8 cellular contexts compared by ENCODE assay signal in genomic region chr20:2663364-2663886, GRCh38. TPM values are rescaled to one million over a fixed set of nuclear protein-coding genes. Genes with fewer than 3 reads are reported as not detected.
A peak's percentile ranks its signal among the peaks of the same experiment; 100 is the strongest.
DNase-seq lines count a peak whose midpoint lies in the region; TF ChIP-seq lines count a peak whose summit lies in the region.

No MANE protein-coding gene starts in this region.

- H3K79me2 ChIP-seq in hepatocyte, result peaks cover 21% of the 10 kb centered on the region

- H3K4me3 ChIP-seq in HFF-Myc (replicated peaks; ENCODE audit: low read depth, low read length) (peak overlapping the region; percentile 100), hepatocyte (peak overlapping the region; percentile 46), spleen (peak overlapping the region; percentile 81 to 100 (median 93))

- peak overlapping the region; percentile 94 for H3K27ac Mint-ChIP-seq in activated CD4-positive, alpha-beta memory T cell treated with anti-CD3 and anti-CD28 coated beads for 36 hours

- H2AFZ ChIP-seq in hepatocyte, result peak overlapping the region; percentile 21

- DNase-seq in HFF-Myc (ENCODE audit: extremely low read depth, low read depth), result no peak
- DNase-seq in activated CD4-positive, alpha-beta memory T cell treated with anti-CD3 and anti-CD28 coated beads for 36 hours, result no peak
- DNase-seq in hepatocyte (ENCODE audit: low spot score), result no peak
- DNase-seq in spleen, result no peak
- no peak for DNase-seq in superior temporal gyrus (ENCODE audit: extremely low spot score)
- no peak for DNase-seq in GM10266 (ENCODE audit: extremely low spot score)
- no peak for DNase-seq in T1000 (lab: John Stamatoyannopoulos, UW)
- DNase-seq in SIG-M5 treated with dmso at 0.1 percent for 504 hours (lab: John Stamatoyannopoulos, UW; ENCODE audit: unreplicated experiment), result no peak

- no peaks in the 10 kb centered on the region for H3K27me3 ChIP-seq in hepatocyte
- H3K27me3 ChIP-seq in spleen (replicated peaks in 1 of 7), result no peaks in the 10 kb centered on the region

- POLR2A ChIA-PET in activated CD4-positive, alpha-beta memory T cell treated with anti-CD3 and anti-CD28 coated beads for 36 hours (lab: Charles Lee), result interaction anchor here (1.0 to 4.4 kb wide), 3 partner anchors 10 to 25 kb away, joined by 3 to 68 read pairs (median 6); partner anchors contain the start of gene NOP56

- H4K20me1 ChIP-seq in hepatocyte (ENCODE audit: insufficient read depth, poor library complexity, severe bottlenecking), result no peaks in the 10 kb centered on the region

- H3K4me2 ChIP-seq in hepatocyte, result peak overlapping the region; percentile 77

- no peaks in the 10 kb centered on the region for H3K36me3 ChIP-seq in hepatocyte (replicated peaks; ENCODE audit: insufficient read depth, low read depth)
- peaks cover 0 to 49% (median 41%) of the 10 kb centered on the region in 6 donors for H3K36me3 ChIP-seq in spleen

- TF ChIP-seq CTCF in HFF-Myc (IDR thresholded peaks at IDR 0.05; ENCODE audit: low read depth, low read length, missing control alignments), result no peak
- TF ChIP-seq CTCF in hepatocyte (IDR thresholded peaks at IDR 0.05; ENCODE audit: poor library complexity), result no peak
- no peak for TF ChIP-seq CTCF in spleen (IDR thresholded peaks at IDR 0.05 in 8 of 11, conservative IDR thresholded peaks at IDR 0.05 in 3 of 11)
- TF ChIP-seq CTCF in GM10266 (IDR thresholded peaks at IDR 0.05; ENCODE audit: control insufficient read depth, insufficient read depth, low read depth, missing control alignments), result no peak

- TF ChIP-seq POLR2A in spleen (IDR thresholded peaks at IDR 0.05), result no peak

- WGBS in hepatocyte (ENCODE audit: low lambda C conversion rate, missing lambda C conversion rate), result 17% methylated on average over 11 of the region's 13 CpGs
- WGBS in spleen, 5 donors, result 7 to 10% (median 8%) methylated on average over 13 of the region's 13 CpGs

- no peaks in the 10 kb centered on the region for H3K27me3 Mint-ChIP-seq in activated CD4-positive, alpha-beta memory T cell treated with anti-CD3 and anti-CD28 coated beads for 36 hours

- intact Hi-C loops in activated CD4-positive, alpha-beta memory T cell treated with anti-CD3 and anti-CD28 coated beads for 36 hours (cut with micrococcal nuclease), result no loop called here
- intact Hi-C loops in spleen (cut with DNase I; ENCODE audit: low total_unique reads), result no loop called here

- CTCF ChIA-PET in activated CD4-positive, alpha-beta memory T cell treated with anti-CD3 and anti-CD28 coated beads for 36 hours (lab: Charles Lee), result interaction anchor here (0.6 to 1.3 kb wide), 2 partner anchors 141 to 338 kb away, joined by 3 to 5 read pairs; no protein-coding TSS in a partner anchor

- peaks cover 29% of the 10 kb centered on the region for H3K36me3 Mint-ChIP-seq in activated CD4-positive, alpha-beta memory T cell treated with anti-CD3 and anti-CD28 coated beads for 36 hours

- peaks cover 27% of the 10 kb centered on the region for H3K4me1 Mint-ChIP-seq in activated CD4-positive, alpha-beta memory T cell treated with anti-CD3 and anti-CD28 coated beads for 36 hours (ENCODE audit: low read depth)

- no peaks in the 10 kb centered on the region for H3K9me2 ChIP-seq in hepatocyte (replicated peaks; ENCODE audit: insufficient read depth)

- H3K4me3 Mint-ChIP-seq in activated CD4-positive, alpha-beta memory T cell treated with anti-CD3 and anti-CD28 coated beads for 36 hours, result peak overlapping the region; percentile 79

- H3K27ac ChIP-seq in hepatocyte (peak overlapping the region; percentile 96), spleen (peak overlapping the region; percentile 84 to 97 (median 94))

- H3K9me3 Mint-ChIP-seq in activated CD4-positive, alpha-beta memory T cell treated with anti-CD3 and anti-CD28 coated beads for 36 hours, result no peaks in the 10 kb centered on the region

- H3K4me1 ChIP-seq in hepatocyte (ENCODE audit: insufficient read depth) (peaks cover 9% of the 10 kb centered on the region), spleen (peaks cover 8 to 28% (median 19%) of the 10 kb centered on the region in 6 donors)

- no peaks in the 10 kb centered on the region for H3K9me3 ChIP-seq in hepatocyte (ENCODE audit: low read depth)
- no peaks in the 10 kb centered on the region for H3K9me3 ChIP-seq in spleen

RNA-seq across cellular contexts. Expression of gene IDH3B, which starts 0.6 kb away (rescaled TPM):
- total RNA-seq in activated CD4-positive, alpha-beta memory T cell treated with anti-CD3 and anti-CD28 coated beads for 36 hours, result 10 to 100 TPM; 95.6 to 99.1 TPM
- 91.4 and 93.8 TPM in 2 replicates for total RNA-seq in hepatocyte
- polyA plus RNA-seq in hepatocyte, result 91.1 and 128 TPM in 2 replicates
- 100 to 1,000 TPM in 3 of 7 donors, 10 to 100 TPM in 4; 72.7 to 105 (median 85.0) TPM for total RNA-seq in spleen
- 10 to 100 TPM; 59.4 to 87.8 (median 78.1) TPM for polyA plus RNA-seq in spleen

RNA-seq across cellular contexts. Expression of gene NOP56, which starts 11.0 kb away (rescaled TPM):
- 100 to 1,000 TPM; 402 to 408 TPM for total RNA-seq in activated CD4-positive, alpha-beta memory T cell treated with anti-CD3 and anti-CD28 coated beads for 36 hours
- total RNA-seq in hepatocyte, result 102 TPM in 2 replicates
- 190 and 192 TPM in 2 replicates for polyA plus RNA-seq in hepatocyte
- total RNA-seq in spleen, result 100 to 1,000 TPM in 6 of 7 donors, 10 to 100 TPM in 1; 82.1 to 183 (median 127) TPM
- polyA plus RNA-seq in spleen, result 100 to 1,000 TPM; 151 to 208 (median 182) TPM

RNA-seq across cellular contexts. Expression of gene EBF4, which starts 29.2 kb away (rescaled TPM):
- 1 to 10 TPM; 5.9 to 6.6 TPM for total RNA-seq in activated CD4-positive, alpha-beta memory T cell treated with anti-CD3 and anti-CD28 coated beads for 36 hours
- total RNA-seq in hepatocyte (10.7 and 11.6 TPM in 2 replicates), spleen (10 to 100 TPM in 2 of 7 donors, 1 to 10 TPM in 5; 3.9 to 19.2 (median 6.9) TPM)
- polyA plus RNA-seq in hepatocyte (17.9 and 27.1 TPM in 2 replicates), spleen (1 to 10 TPM; 2.5 to 4.8 (median 4.8) TPM)

Comparison
In these comparisons a context has a peak if more than half of its experiments do, and no peak if none do; other contexts are left out.
1. H3K4me3 ChIP-seq: peak in every context shown above with its lines; median percentile 100 in HFF-Myc; 93 in spleen; 46 in hepatocyte.